In the genomic region with DNA sequence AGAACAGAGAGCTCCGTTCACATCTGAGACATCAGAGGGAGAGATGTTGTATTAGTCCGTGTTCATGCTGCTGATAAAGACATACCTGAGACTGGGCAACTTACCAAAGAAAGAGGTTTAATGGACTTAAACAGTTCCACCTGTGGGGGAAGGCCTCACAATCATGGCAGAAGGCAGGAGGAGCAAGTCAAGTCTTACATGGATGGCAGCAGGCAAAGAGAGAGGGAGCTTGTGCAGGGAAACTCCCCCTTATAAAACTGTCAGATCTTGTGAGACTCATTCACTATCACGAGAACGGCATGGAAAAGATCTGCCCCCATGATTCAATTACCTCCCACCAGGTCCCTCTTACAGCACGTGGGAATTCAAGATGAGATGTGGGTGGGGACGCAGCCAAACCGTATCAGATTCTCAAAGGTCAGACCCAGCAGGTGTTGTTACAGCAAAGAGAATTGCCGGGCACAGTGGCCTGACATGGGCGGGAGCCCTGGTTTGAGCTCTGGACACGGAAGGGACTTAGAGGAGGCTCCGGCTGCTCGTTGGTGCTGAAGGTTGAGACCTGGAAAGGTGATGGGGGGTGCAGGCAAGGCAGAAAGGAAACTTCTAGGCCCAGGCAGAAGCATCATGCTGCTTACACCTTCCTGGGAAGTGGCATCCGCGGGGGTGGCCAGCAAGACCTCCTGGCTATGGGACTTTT, we compare ENCODE assay signal across 19 cellular contexts.
"Had no signal": no experiment of that assay in that cellular context is flagged by ENCODE, and none has a peak within 500 bp of the region (broad histone marks: within the 10 kb centered on the region; RNA-seq: fewer than 3 reads in every experiment).

No MANE protein-coding gene starts in this region.

- H3K27ac Mint-ChIP-seq: activated CD4-positive, alpha-beta T cell treated with anti-CD3 and anti-CD28 coated beads, Interleukin-2, amount 10 ng/mL, durations not matched to agents 7 days and 5 days; activated T-helper 2 cell treated with anti-CD3 and anti-CD28 coated beads, Interferon-gamma antibody, Interleukin-2, Interleukin-4, amounts not matched to agents 10 μg/mL and 5 μg/mL and 100 μg/mL, durations not matched to agents 14 hours and 24 hours and 36 hours; T-helper 2 cell treated with Interferon-gamma antibody and Interleukin-4, amounts not matched to agents 5 μg/mL and 100 μg/mL, for 36 hours had no signal

- H3K9me3 Mint-ChIP-seq: activated T-cell treated with anti-CD3 and anti-CD28 coated beads, Interleukin-2, amount 50 U/mL, for 4 hours had no signal

- H3K4me1 Mint-ChIP-seq: activated CD4-positive, alpha-beta T cell treated with anti-CD3 and anti-CD28 coated beads, Interleukin-2, amount 10 ng/mL, durations not matched to agents 7 days and 5 days had no signal

- H3K4me3 Mint-ChIP-seq: activated CD4-positive, alpha-beta T cell treated with anti-CD3 and anti-CD28 coated beads, Interleukin-2, amount 10 ng/mL, durations not matched to agents 7 days and 5 days; activated T-cell treated with anti-CD3 and anti-CD28 coated beads, Interleukin-2, amount 50 U/mL, for 4 hours; natural killer cell treated with Interleukin-12 subunit alpha and Interleukin-12 subunit beta and Interleukin-15 and Interleukin-18, amount 100 ng/mL, for 72 hours; T-helper 2 cell treated with Interferon-gamma antibody and Interleukin-4, amounts not matched to agents 5 μg/mL and 100 μg/mL, for 36 hours had no signal

- DNase-seq: activated CD4-positive, alpha-beta T cell treated with anti-CD3 and anti-CD28 coated beads, Interleukin-2, amount 10 ng/mL, durations not matched to agents 7 days and 5 days; activated CD4-positive, CD25-positive, alpha-beta regulatory T cell treated with anti-CD3 and anti-CD28 coated beads, Interleukin-2, amount 50 U/mL, for 72 hours; activated naive CD4-positive, alpha-beta T cell treated with Interleukin-2 at 50 U/mL for 16 hours; activated T-cell treated with anti-CD3 and anti-CD28 coated beads, Interleukin-2, amount 50 U/mL, for 4 hours; amygdala; heart left ventricle; left ventricle myocardium superior; mammary epithelial cell; midbrain; ovary; psoas muscle; spleen; stimulated activated CD4-positive, alpha-beta T cell treated with anti-CD3 and anti-CD28 coated beads, Interleukin-4, amount 100 ng/mL, for 1 hour; stimulated activated naive CD8-positive, alpha-beta T cell treated with anti-CD3 and anti-CD28 coated beads, Interleukin-15, Interleukin-2, amounts not matched to agents 100 U/mL and 50 U/mL, for 24 hours; SW 1271; tibial artery had no signal

- H3K27me3 Mint-ChIP-seq: activated CD4-positive, alpha-beta T cell treated with anti-CD3 and anti-CD28 coated beads, Interleukin-2, amount 10 ng/mL, durations not matched to agents 7 days and 5 days; natural killer cell treated with Interleukin-12 subunit alpha and Interleukin-12 subunit beta and Interleukin-15 and Interleukin-18, amount 100 ng/mL, for 72 hours had no signal
